In genomic region chr20:50574586-50574985, GRCh38 we compare ENCODE assay signal across 22 cellular contexts.
DNase-seq lines count a peak whose midpoint lies in the region; ATAC-seq and TF ChIP-seq lines count a peak whose summit lies in the region.
"Had no signal": no experiment of that assay in that cellular context is flagged by ENCODE, and none has a peak within 500 bp of the region (broad histone marks: within the 10 kb centered on the region; RNA-seq: fewer than 3 reads in every experiment).

No MANE protein-coding gene starts in this region.

- H3K27me3 ChIP-seq in H7 (ENCODE audit: control insufficient read depth, insufficient read depth, low read length): no peaks in the 10 kb centered on the region
- H3K27me3 ChIP-seq: vagina had no signal

- H3K4me1 Mint-ChIP-seq in activated naive CD8-positive, alpha-beta T cell treated with anti-CD3 and anti-CD28 coated beads, Interleukin-2, amount 50 U/mL, for 24 hours: peaks cover 29% of the 10 kb centered on the region
- peaks cover 17% of the 10 kb centered on the region for H3K4me1 Mint-ChIP-seq in osteocyte (ENCODE audit: unreplicated experiment)
- H3K4me1 Mint-ChIP-seq: WTC11 had no signal

- H3K9me3 Mint-ChIP-seq in activated naive CD8-positive, alpha-beta T cell treated with anti-CD3 and anti-CD28 coated beads, Interleukin-2, amount 50 U/mL, for 24 hours: no peaks in the 10 kb centered on the region
- H3K9me3 Mint-ChIP-seq in osteocyte (ENCODE audit: unreplicated experiment): no peaks in the 10 kb centered on the region
- H3K9me3 Mint-ChIP-seq: dendritic cell treated with granulocyte-macrophage colony-stimulating factor and Interleukin-4, amounts not matched to agents 40 ng/mL and 50 ng/mL, for 4 days; nephron progenitor cell; T-helper 1 cell treated with Interleukin-12 subunit alpha and Interleukin-12 subunit beta and Interleukin-4 antibody, amounts not matched to agents 30 μg/mL and 1 μg/mL, for 36 hours; WTC11 had no signal

- H3K4me3 Mint-ChIP-seq in activated naive CD8-positive, alpha-beta T cell treated with anti-CD3 and anti-CD28 coated beads, Interleukin-2, amount 50 U/mL, for 24 hours: no peak overlapping the region
- H3K4me3 Mint-ChIP-seq in osteocyte (ENCODE audit: unreplicated experiment): no peak overlapping the region
- H3K4me3 Mint-ChIP-seq: dendritic cell treated with granulocyte-macrophage colony-stimulating factor and Interleukin-4, amounts not matched to agents 40 ng/mL and 50 ng/mL, for 4 days; nephron progenitor cell; T-helper 1 cell treated with Interleukin-12 subunit alpha and Interleukin-12 subunit beta and Interleukin-4 antibody, amounts not matched to agents 30 μg/mL and 1 μg/mL, for 36 hours; WTC11 had no signal

- no peak overlapping the region for H3K4me3 ChIP-seq in H7 (ENCODE audit: insufficient read depth, low read depth, low read length)
- H3K4me3 ChIP-seq: vagina had no signal

- DNase-seq in activated effector memory CD4-positive, alpha-beta T cell treated with anti-CD3 and anti-CD28 coated beads, Interleukin-2, amount 50 U/mL, for 16 hours: peak; percentile 14
- no peak for DNase-seq in activated effector memory CD4-positive, alpha-beta T cell treated with Interleukin-2 at 50 U/mL for 16 hours
- DNase-seq in H7 (peak; percentile 2), osteocyte (ENCODE audit: extremely low spot score, unreplicated experiment) (peak; percentile 36), MV-4-11 (lab: John Stamatoyannopoulos, UW) (no peak), dermis blood vessel endothelial cell (no peak), caudate nucleus (lab: John Stamatoyannopoulos, UW) (no peak)
- DNase-seq in activated naive CD8-positive, alpha-beta T cell treated with anti-CD3 and anti-CD28 coated beads, Interleukin-2, amount 50 U/mL, for 24 hours: no peak
- DNase-seq: C1 segment of cervical spinal cord, DMS153, GF-D8, hippocampal formation, islet precursor cell, mammary epithelial cell, NCI-H1417 treated with DMSO at 0.1 percent for 48 hours, NCI-H526, nephron progenitor cell, Right ventricle myocardium superior had no signal

- H3K36me3 Mint-ChIP-seq in activated naive CD8-positive, alpha-beta T cell treated with anti-CD3 and anti-CD28 coated beads, Interleukin-2, amount 50 U/mL, for 24 hours (ENCODE audit: low read depth): peaks cover 43% of the 10 kb centered on the region
- H3K36me3 Mint-ChIP-seq in osteocyte (ENCODE audit: unreplicated experiment): peaks cover 27% of the 10 kb centered on the region

- no peak for TF ChIP-seq CTCF in osteocyte (IDR thresholded peaks at IDR 0.05)

- H3K36me3 ChIP-seq in H7 (replicated peaks; ENCODE audit: control insufficient read depth, insufficient read depth, low read length): peaks cover 13% of the 10 kb centered on the region

- no peaks in the 10 kb centered on the region for H3K27me3 Mint-ChIP-seq in activated naive CD8-positive, alpha-beta T cell treated with anti-CD3 and anti-CD28 coated beads, Interleukin-2, amount 50 U/mL, for 24 hours
- H3K27me3 Mint-ChIP-seq in osteocyte (ENCODE audit: unreplicated experiment): no peaks in the 10 kb centered on the region
- H3K27me3 Mint-ChIP-seq: dendritic cell treated with granulocyte-macrophage colony-stimulating factor and Interleukin-4, amounts not matched to agents 40 ng/mL and 50 ng/mL, for 4 days had no signal

- peak overlapping the region; percentile 44 for H3K27ac Mint-ChIP-seq in activated naive CD8-positive, alpha-beta T cell treated with anti-CD3 and anti-CD28 coated beads, Interleukin-2, amount 50 U/mL, for 24 hours
- no peak overlapping the region for H3K27ac Mint-ChIP-seq in osteocyte (ENCODE audit: unreplicated experiment)
- H3K27ac Mint-ChIP-seq: dendritic cell treated with granulocyte-macrophage colony-stimulating factor and Interleukin-4, amounts not matched to agents 40 ng/mL and 50 ng/mL, for 4 days; T-helper 1 cell treated with Interleukin-12 subunit alpha and Interleukin-12 subunit beta and Interleukin-4 antibody, amounts not matched to agents 30 μg/mL and 1 μg/mL, for 36 hours; WTC11 had no signal

- no peak overlapping the region for H3K27ac ChIP-seq in caudate nucleus (ENCODE audit: low read depth, low read length)

- no peak for ATAC-seq in activated naive CD8-positive, alpha-beta T cell treated with anti-CD3 and anti-CD28 coated beads, Interleukin-2, amount 50 U/mL, for 24 hours
- ATAC-seq: WTC11 had no signal

Comparison
In these comparisons a context has a peak if more than half of its experiments do, and no peak if none do; other contexts are left out.
1. DNase-seq: peak in activated effector memory CD4-positive, alpha-beta T cell treated with anti-CD3 and anti-CD28 coated beads, Interleukin-2, amount 50 U/mL, for 16 hours (single experiment), H7 (single experiment) and osteocyte (single experiment); none in activated effector memory CD4-positive, alpha-beta T cell treated with Interleukin-2 at 50 U/mL for 16 hours (single experiment), activated naive CD8-positive, alpha-beta T cell treated with anti-CD3 and anti-CD28 coated beads, Interleukin-2, amount 50 U/mL, for 24 hours (single experiment), MV-4-11 (single experiment), dermis blood vessel endothelial cell (single experiment) and caudate nucleus (0 of 61).